ENCODE assay signal across 1 cellular context in genomic region chr4:140427104-140427918, GRCh38.
A peak's percentile ranks its signal among the peaks of the same experiment; 100 is the strongest.
TF ChIP-seq lines count a peak whose summit lies in the region.

Gene CLGN (minus strand): TSS chr4:140427648. CDS start chr4:140413078, 14,570 bp downstream.

TF ChIP-seq in HepG2, 621 proteins besides CTCF, POLR2A, EP300 and RAD21 (continued from another document and continues in another):
- TF ChIP-seq ZBTB39 (CRISPR knock-in tag; IDR thresholded peaks at IDR 0.05): no peak
- TF ChIP-seq, protein P1, sequence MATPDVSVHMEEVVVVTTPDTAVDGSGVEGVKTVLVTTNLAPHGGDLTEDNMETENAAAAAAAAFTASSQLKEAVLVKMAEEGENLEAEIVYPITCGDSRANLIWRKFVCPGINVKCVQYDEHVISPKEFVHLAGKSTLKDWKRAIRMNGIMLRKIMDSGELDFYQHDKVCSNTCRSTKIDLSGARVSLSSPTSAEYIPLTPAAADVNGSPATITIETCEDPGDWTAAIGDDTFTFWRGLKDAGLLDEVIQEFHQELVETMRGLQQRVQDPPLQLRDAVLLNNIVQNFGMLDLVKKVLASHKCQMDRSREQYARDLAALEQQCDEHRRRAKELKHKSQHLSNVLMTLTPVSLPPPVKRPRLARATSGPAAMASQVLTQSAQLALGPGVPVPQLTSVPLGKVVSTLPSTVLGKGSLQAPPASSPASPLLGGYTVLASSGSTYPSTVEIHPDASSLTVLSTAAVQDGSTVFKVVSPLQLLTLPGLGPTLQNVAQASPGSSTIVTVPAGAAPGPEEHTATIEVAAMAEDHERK (CRISPR knock-in tag; IDR thresholded peaks at IDR 0.05; ENCODE audit: low read depth): no peak
- TF ChIP-seq DZIP1 (CRISPR knock-in tag; IDR thresholded peaks at IDR 0.05): peak; percentile 84
- peak; percentile 93 for TF ChIP-seq ZNF343 (CRISPR knock-in tag; IDR thresholded peaks at IDR 0.05)
- no peak for TF ChIP-seq MAFG (CRISPR knock-in tag; IDR thresholded peaks at IDR 0.05)
- no peak for TF ChIP-seq ZNF652 (CRISPR knock-in tag; IDR thresholded peaks at IDR 0.05; ENCODE audit: borderline replicate concordance, low read depth)
- TF ChIP-seq SRY (CRISPR knock-in tag; IDR thresholded peaks at IDR 0.05): peak; percentile 92; the same call in 1 of the 2 replicates
- TF ChIP-seq ZNF710 (CRISPR knock-in tag; IDR thresholded peaks at IDR 0.05; ENCODE audit: borderline replicate concordance): peak; percentile 59; the same call in 1 of the 2 replicates
- TF ChIP-seq KDM6A (CRISPR knock-in tag; IDR thresholded peaks at IDR 0.05; ENCODE audit: low read depth): no peak
- TF ChIP-seq HNRNPUL1 (IDR thresholded peaks at IDR 0.05; ENCODE audit: low read depth, low read length): 0 out of 2 replicates have a peak, but pooled peaks have one; percentile 39
- TF ChIP-seq, protein P2, sequence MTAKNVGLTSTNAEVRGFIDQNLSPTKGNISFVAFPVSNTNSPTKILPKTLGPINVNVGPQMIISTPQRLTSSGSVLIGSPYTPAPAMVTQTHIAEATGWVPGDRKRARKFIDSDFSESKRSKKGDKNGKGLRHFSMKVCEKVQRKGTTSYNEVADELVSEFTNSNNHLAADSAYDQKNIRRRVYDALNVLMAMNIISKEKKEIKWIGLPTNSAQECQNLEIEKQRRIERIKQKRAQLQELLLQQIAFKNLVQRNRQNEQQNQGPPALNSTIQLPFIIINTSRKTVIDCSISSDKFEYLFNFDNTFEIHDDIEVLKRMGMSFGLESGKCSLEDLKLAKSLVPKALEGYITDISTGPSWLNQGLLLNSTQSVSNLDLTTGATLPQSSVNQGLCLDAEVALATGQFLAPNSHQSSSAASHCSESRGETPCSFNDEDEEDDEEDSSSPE (CRISPR knock-in tag; IDR thresholded peaks at IDR 0.05): peak; percentile 78
- peak; percentile 75 for TF ChIP-seq WIZ (CRISPR knock-in tag; IDR thresholded peaks at IDR 0.05)
- peak; percentile 94; the same call in 1 of the 2 replicates for TF ChIP-seq FOXC1 (CRISPR knock-in tag; IDR thresholded peaks at IDR 0.05; ENCODE audit: borderline replicate concordance)
- peak; percentile 93; the same call in 1 of the 2 replicates for TF ChIP-seq ZNF747 (CRISPR knock-in tag; IDR thresholded peaks at IDR 0.05; ENCODE audit: borderline replicate concordance)
- TF ChIP-seq ZNF33B (CRISPR knock-in tag; IDR thresholded peaks at IDR 0.05): no peak
- TF ChIP-seq, protein P3, sequence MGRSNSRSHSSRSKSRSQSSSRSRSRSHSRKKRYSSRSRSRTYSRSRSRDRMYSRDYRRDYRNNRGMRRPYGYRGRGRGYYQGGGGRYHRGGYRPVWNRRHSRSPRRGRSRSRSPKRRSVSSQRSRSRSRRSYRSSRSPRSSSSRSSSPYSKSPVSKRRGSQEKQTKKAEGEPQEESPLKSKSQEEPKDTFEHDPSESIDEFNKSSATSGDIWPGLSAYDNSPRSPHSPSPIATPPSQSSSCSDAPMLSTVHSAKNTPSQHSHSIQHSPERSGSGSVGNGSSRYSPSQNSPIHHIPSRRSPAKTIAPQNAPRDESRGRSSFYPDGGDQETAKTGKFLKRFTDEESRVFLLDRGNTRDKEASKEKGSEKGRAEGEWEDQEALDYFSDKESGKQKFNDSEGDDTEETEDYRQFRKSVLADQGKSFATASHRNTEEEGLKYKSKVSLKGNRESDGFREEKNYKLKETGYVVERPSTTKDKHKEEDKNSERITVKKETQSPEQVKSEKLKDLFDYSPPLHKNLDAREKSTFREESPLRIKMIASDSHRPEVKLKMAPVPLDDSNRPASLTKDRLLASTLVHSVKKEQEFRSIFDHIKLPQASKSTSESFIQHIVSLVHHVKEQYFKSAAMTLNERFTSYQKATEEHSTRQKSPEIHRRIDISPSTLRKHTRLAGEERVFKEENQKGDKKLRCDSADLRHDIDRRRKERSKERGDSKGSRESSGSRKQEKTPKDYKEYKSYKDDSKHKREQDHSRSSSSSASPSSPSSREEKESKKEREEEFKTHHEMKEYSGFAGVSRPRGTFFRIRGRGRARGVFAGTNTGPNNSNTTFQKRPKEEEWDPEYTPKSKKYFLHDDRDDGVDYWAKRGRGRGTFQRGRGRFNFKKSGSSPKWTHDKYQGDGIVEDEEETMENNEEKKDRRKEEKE (IDR thresholded peaks at IDR 0.05): no peak
- no peak; the same call in 1 of the 2 replicates for TF ChIP-seq ZNF543 (CRISPR knock-in tag; IDR thresholded peaks at IDR 0.05)
- TF ChIP-seq ELF1 (CRISPR knock-in tag; IDR thresholded peaks at IDR 0.05): no peak
- TF ChIP-seq MED13 (CRISPR knock-in tag; IDR thresholded peaks at IDR 0.05): peak; percentile 5; the same call in 1 of the 2 replicates
- TF ChIP-seq, protein P4, sequence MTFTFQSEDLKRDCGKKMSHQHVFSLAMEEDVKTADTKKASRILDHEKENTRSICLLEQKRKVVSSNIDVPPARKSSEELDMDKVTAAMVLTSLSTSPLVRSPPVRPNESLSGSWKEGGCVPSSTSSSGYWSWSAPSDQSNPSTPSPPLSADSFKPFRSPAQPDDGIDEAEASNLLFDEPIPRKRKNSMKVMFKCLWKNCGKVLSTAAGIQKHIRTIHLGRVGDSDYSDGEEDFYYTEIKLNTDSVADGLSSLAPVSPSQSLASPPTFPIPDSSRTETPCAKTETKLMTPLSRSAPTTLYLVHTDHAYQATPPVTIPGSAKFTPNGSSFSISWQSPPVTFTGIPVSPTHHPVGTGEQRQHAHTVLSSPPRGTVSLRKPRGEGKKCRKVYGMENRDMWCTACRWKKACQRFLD (CRISPR knock-in tag; IDR thresholded peaks at IDR 0.05; ENCODE audit: borderline replicate concordance): peak; percentile 79; the same call in 1 of the 2 replicates
- peak; percentile 43; the same call in 1 of the 2 replicates for TF ChIP-seq ZBTB10 (CRISPR knock-in tag; IDR thresholded peaks at IDR 0.05; ENCODE audit: borderline replicate concordance)
- TF ChIP-seq HES4 (CRISPR knock-in tag; IDR thresholded peaks at IDR 0.05; ENCODE audit: borderline replicate concordance): peak; percentile 81; the same call in 1 of the 2 replicates
- no peak for TF ChIP-seq GPN1 (CRISPR knock-in tag; IDR thresholded peaks at IDR 0.05; ENCODE audit: borderline replicate concordance)
- TF ChIP-seq REXO4 (CRISPR knock-in tag; IDR thresholded peaks at IDR 0.05; ENCODE audit: borderline replicate concordance): no peak
- TF ChIP-seq ZBTB34 (CRISPR knock-in tag; IDR thresholded peaks at IDR 0.05): no peak
- no peak for TF ChIP-seq ZNF30 (CRISPR knock-in tag; IDR thresholded peaks at IDR 0.05)
- no peak; the same call in 1 of the 2 replicates for TF ChIP-seq ZNF749 (CRISPR knock-in tag; IDR thresholded peaks at IDR 0.05; ENCODE audit: borderline replicate concordance)
- TF ChIP-seq ZFX (CRISPR knock-in tag; IDR thresholded peaks at IDR 0.05; ENCODE audit: low read depth): peak; percentile 92
- TF ChIP-seq, protein P5, sequence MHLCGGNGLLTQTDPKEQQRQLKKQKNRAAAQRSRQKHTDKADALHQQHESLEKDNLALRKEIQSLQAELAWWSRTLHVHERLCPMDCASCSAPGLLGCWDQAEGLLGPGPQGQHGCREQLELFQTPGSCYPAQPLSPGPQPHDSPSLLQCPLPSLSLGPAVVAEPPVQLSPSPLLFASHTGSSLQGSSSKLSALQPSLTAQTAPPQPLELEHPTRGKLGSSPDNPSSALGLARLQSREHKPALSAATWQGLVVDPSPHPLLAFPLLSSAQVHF (CRISPR knock-in tag; IDR thresholded peaks at IDR 0.05): no peak
- TF ChIP-seq ZNF431 (CRISPR knock-in tag; IDR thresholded peaks at IDR 0.05; ENCODE audit: borderline replicate concordance, low read depth): no peak
- no peak for TF ChIP-seq MIER2 (CRISPR knock-in tag; IDR thresholded peaks at IDR 0.05)
- 0 out of 2 replicates have a peak, but pooled peaks have one; percentile 19 for TF ChIP-seq KDM5A (IDR thresholded peaks at IDR 0.05; ENCODE audit: borderline replicate concordance, low read length)
- no peak for TF ChIP-seq MBNL3 (CRISPR knock-in tag; conservative IDR thresholded peaks at IDR 0.05)
- no peak for TF ChIP-seq NFRKB (IDR thresholded peaks at IDR 0.05)
- TF ChIP-seq SOX13 (IDR thresholded peaks at IDR 0.05): no peak
- TF ChIP-seq SOX13 (CRISPR knock-in tag; conservative IDR thresholded peaks at IDR 0.05 in 1 of 2, IDR thresholded peaks at IDR 0.05 in 1 of 2): no peak
- TF ChIP-seq ZSCAN21 (CRISPR knock-in tag; IDR thresholded peaks at IDR 0.05; ENCODE audit: borderline replicate concordance): peak; percentile 72; the same call in 1 of the 2 replicates
- TF ChIP-seq MYPOP (CRISPR knock-in tag; IDR thresholded peaks at IDR 0.05): peak; percentile 51; the same call in 1 of the 2 replicates
- no peak for TF ChIP-seq NR2F2 (IDR thresholded peaks at IDR 0.05; ENCODE audit: borderline replicate concordance, low read depth)
- TF ChIP-seq ATRX (CRISPR knock-in tag; IDR thresholded peaks at IDR 0.05; ENCODE audit: borderline replicate concordance): no peak
- no peak for TF ChIP-seq NBN (conservative IDR thresholded peaks at IDR 0.05)
